2 cellular contexts compared by ENCODE assay signal in the genomic region with DNA sequence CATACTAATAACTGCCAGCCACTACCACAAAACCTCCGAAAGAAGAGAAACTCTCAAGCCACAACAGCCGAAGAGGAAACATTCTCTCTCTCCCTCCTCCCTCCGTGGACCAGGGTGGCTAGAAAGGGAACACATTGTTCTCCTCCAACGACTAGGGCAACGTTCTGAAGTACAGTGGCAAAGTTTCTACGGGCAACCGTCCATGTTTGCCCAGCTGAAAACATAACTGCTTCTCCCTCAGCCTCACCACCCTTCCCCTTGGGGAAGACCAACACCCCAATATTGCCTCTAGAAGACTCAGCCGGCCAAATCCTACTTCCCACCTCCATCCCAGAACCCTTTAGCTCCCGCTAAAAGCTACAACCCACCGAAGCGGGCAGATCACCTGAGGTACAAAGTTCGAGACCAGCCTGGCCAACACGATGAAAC.
TF ChIP-seq lines count a peak whose summit lies in the region.

No MANE protein-coding gene starts in this region.

TF ChIP-seq in GM12878, 131 proteins besides CTCF, POLR2A, EP300 and RAD21:
- TF ChIP-seq, protein P1, sequence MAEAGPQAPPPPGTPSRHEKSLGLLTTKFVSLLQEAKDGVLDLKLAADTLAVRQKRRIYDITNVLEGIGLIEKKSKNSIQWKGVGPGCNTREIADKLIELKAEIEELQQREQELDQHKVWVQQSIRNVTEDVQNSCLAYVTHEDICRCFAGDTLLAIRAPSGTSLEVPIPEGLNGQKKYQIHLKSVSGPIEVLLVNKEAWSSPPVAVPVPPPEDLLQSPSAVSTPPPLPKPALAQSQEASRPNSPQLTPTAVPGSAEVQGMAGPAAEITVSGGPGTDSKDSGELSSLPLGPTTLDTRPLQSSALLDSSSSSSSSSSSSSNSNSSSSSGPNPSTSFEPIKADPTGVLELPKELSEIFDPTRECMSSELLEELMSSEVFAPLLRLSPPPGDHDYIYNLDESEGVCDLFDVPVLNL (IDR thresholded peaks at IDR 0.05; ENCODE audit: low read depth, low read length) = no peak
- TF ChIP-seq IKZF2 (IDR thresholded peaks at IDR 0.05) (peak in 1 of 2 experiments; percentile 28; a peak in 1 of 4 replicates), MTA2 (IDR thresholded peaks at IDR 0.05; ENCODE audit: low read depth) (no peak), PKNOX1 (IDR thresholded peaks at IDR 0.05) (no peak), RCOR1 (conservative IDR thresholded peaks at IDR 0.05; ENCODE audit: low read depth, low read length) (no peak), ZNF217 (IDR thresholded peaks at IDR 0.05) (no peak), SMAD1 (IDR thresholded peaks at IDR 0.05; ENCODE audit: low read depth, partially characterized antibody) (no peak), IRF5 (IDR thresholded peaks at IDR 0.05; ENCODE audit: borderline replicate concordance) (no peak), IKZF1 (conservative IDR thresholded peaks at IDR 0.05) (0 out of 2 replicates have a peak, but pooled peaks have one; percentile 22), RUNX3 (IDR thresholded peaks at IDR 0.05; ENCODE audit: low read length) (peak; percentile 76), RELA (IDR thresholded peaks at IDR 0.05; ENCODE audit: borderline replicate concordance, partially characterized antibody) (no peak), GABPA (IDR thresholded peaks at IDR 0.05; ENCODE audit: low read depth) (no peak), CEBPZ (IDR thresholded peaks at IDR 0.05; ENCODE audit: low read depth, low read length) (no peak), SUZ12 (IDR thresholded peaks at IDR 0.05; ENCODE audit: unreplicated experiment) (no peak), TCF12 (IDR thresholded peaks at IDR 0.05; ENCODE audit: low read depth, low read length) (no peak), HDAC6 (IDR thresholded peaks at IDR 0.05; ENCODE audit: unreplicated experiment) (no peak), SIX5 (IDR thresholded peaks at IDR 0.05; ENCODE audit: low read depth, low read length, severe bottlenecking) (no peak)
- TF ChIP-seq, protein P2, sequence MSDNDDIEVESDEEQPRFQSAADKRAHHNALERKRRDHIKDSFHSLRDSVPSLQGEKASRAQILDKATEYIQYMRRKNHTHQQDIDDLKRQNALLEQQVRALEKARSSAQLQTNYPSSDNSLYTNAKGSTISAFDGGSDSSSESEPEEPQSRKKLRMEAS (IDR thresholded peaks at IDR 0.05; ENCODE audit: low read depth, low read length) = no peak

TF ChIP-seq in liver, 16 proteins besides CTCF, POLR2A, EP300 and RAD21:
- TF ChIP-seq SP1 (IDR thresholded peaks at IDR 0.05) (peak; percentile 4), RXRA (IDR thresholded peaks at IDR 0.05) (peak; percentile 25 to 28), YY1 (IDR thresholded peaks at IDR 0.05) (no peak), HNF4A (conservative IDR thresholded peaks at IDR 0.05) (peak; percentile 46 to 56), JUND (IDR thresholded peaks at IDR 0.05) (no peak)
TF ChIP-seq in liver: peak in this region for 3.
